ENCODE assay signal across 29 cellular contexts in the genomic region with DNA sequence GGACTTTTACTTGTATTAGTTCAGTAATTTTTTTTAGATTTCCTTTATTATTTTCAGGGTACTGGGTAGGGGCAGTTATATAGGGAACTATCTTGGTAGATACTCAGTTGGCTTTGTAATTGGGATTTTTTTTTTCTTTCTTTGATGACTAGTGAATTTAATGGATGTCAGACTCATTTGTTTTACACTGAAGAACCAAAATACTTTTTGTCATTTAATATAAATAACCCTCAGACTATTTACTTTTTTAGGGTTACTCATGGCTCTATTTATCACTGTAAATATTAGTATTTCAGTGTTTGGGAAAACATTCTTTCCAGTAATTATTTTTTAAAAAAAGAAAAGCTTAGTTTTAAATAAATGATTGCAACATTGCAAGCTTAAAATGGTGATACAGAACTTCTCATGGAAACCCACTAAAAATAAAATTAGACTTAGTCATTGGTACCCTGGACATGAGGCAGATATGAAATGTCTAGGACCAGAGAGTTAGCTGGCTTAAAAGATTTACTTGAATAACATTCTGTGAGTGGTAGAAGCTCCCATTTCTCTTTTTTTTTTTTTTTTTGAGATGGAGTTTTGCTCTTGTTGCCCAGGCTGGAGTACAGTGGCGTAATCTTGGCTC.
DNase-seq lines count a peak whose midpoint lies in the region; ATAC-seq and TF ChIP-seq lines count a peak whose summit lies in the region.
"Had no signal": no experiment of that assay in that cellular context is flagged by ENCODE, and none has a peak within 500 bp of the region (broad histone marks: within the 10 kb centered on the region; RNA-seq: fewer than 3 reads in every experiment).

No MANE protein-coding gene starts in this region.

- H3K9me3 Mint-ChIP-seq in activated naive CD4-positive, alpha-beta T cell treated with anti-CD3 and anti-CD28 coated beads for 36 hours, result peaks cover 2% of the 10 kb centered on the region
- H3K9me3 Mint-ChIP-seq: dendritic cell treated with granulocyte-macrophage colony-stimulating factor and Interleukin-4, amounts not matched to agents 40 ng/mL and 50 ng/mL, for 4 days; natural killer cell treated with Interleukin-12 subunit alpha and Interleukin-12 subunit beta and Interleukin-15 and Interleukin-18, amount 100 ng/mL, for 72 hours had no signal

- H3K27ac ChIP-seq in ascending aorta (peak overlapping the region; percentile 77 to 86), hepatocyte (no peak overlapping the region)
- H3K27ac ChIP-seq: cardiac muscle cell, RWPE1, transverse colon had no signal

- intact Hi-C loops in ascending aorta (cut with DNase I), result no loop called here
- intact Hi-C loops in activated naive CD4-positive, alpha-beta T cell treated with anti-CD3 and anti-CD28 coated beads for 36 hours (cut with micrococcal nuclease), result no loop called here

- no peak overlapping the region for H3K4me3 Mint-ChIP-seq in activated naive CD4-positive, alpha-beta T cell treated with anti-CD3 and anti-CD28 coated beads for 36 hours
- H3K4me3 Mint-ChIP-seq: CD4-positive, alpha-beta memory T cell; dendritic cell treated with granulocyte-macrophage colony-stimulating factor and Interleukin-4, amounts not matched to agents 40 ng/mL and 50 ng/mL, for 4 days; endodermal cell; natural killer cell treated with Interleukin-12 subunit alpha and Interleukin-12 subunit beta and Interleukin-15 and Interleukin-18, amount 100 ng/mL, for 72 hours; T-cell had no signal

- H3K4me1 ChIP-seq in ascending aorta (peaks cover 0 to 5% of the 10 kb centered on the region in 2 donors), hepatocyte (ENCODE audit: insufficient read depth) (no peaks in the 10 kb centered on the region)
- H3K4me1 ChIP-seq: transverse colon had no signal

- H3K4me2 ChIP-seq in hepatocyte, result no peak overlapping the region

- H2AFZ ChIP-seq in hepatocyte, result no peak overlapping the region

- H3K79me2 ChIP-seq in hepatocyte, result no peaks in the 10 kb centered on the region

- WGBS in hepatocyte (ENCODE audit: low lambda C conversion rate, missing lambda C conversion rate), result 77% methylated on average over 1 of the region's 1 CpG

- H4K20me1 ChIP-seq in hepatocyte (ENCODE audit: insufficient read depth, poor library complexity, severe bottlenecking), result no peaks in the 10 kb centered on the region

- no peaks in the 10 kb centered on the region for H3K9me2 ChIP-seq in hepatocyte (replicated peaks; ENCODE audit: insufficient read depth)

- H3K27me3 Mint-ChIP-seq in activated naive CD4-positive, alpha-beta T cell treated with anti-CD3 and anti-CD28 coated beads for 36 hours (ENCODE audit: low read depth), result no peaks in the 10 kb centered on the region
- H3K27me3 Mint-ChIP-seq: CD4-positive, alpha-beta memory T cell; dendritic cell treated with granulocyte-macrophage colony-stimulating factor and Interleukin-4, amounts not matched to agents 40 ng/mL and 50 ng/mL, for 4 days; natural killer cell treated with Interleukin-12 subunit alpha and Interleukin-12 subunit beta and Interleukin-15 and Interleukin-18, amount 100 ng/mL, for 72 hours; T-cell had no signal

- no peaks in the 10 kb centered on the region for H3K4me1 Mint-ChIP-seq in activated naive CD4-positive, alpha-beta T cell treated with anti-CD3 and anti-CD28 coated beads for 36 hours (ENCODE audit: low read depth)
- H3K4me1 Mint-ChIP-seq: CD4-positive, alpha-beta memory T cell; endodermal cell; T-cell had no signal

- H3K4me3 ChIP-seq in ascending aorta (no peak overlapping the region), hepatocyte (no peak overlapping the region)
- H3K4me3 ChIP-seq: cardiac muscle cell, K562, MG63, transverse colon had no signal

- H3K27me3 ChIP-seq in ascending aorta (no peaks in the 10 kb centered on the region), hepatocyte (no peaks in the 10 kb centered on the region)
- H3K27me3 ChIP-seq: cardiac muscle cell, MG63, transverse colon had no signal

- H3K36me3 ChIP-seq in ascending aorta, result peaks cover 25 to 69% of the 10 kb centered on the region in 2 donors
- no peaks in the 10 kb centered on the region for H3K36me3 ChIP-seq in hepatocyte (replicated peaks; ENCODE audit: insufficient read depth, low read depth)

- no peaks in the 10 kb centered on the region for H3K9me3 ChIP-seq in ascending aorta
- no peaks in the 10 kb centered on the region for H3K9me3 ChIP-seq in hepatocyte (ENCODE audit: low read depth)
- H3K9me3 ChIP-seq: MG63, transverse colon had no signal

- peaks cover 8% of the 10 kb centered on the region for H3K36me3 Mint-ChIP-seq in activated naive CD4-positive, alpha-beta T cell treated with anti-CD3 and anti-CD28 coated beads for 36 hours (ENCODE audit: low read depth)

- no peak for ATAC-seq in HG03442 (IDR thresholded peaks at IDR 0.05; ENCODE audit: unreplicated experiment)
- ATAC-seq: esophagus mucosa; K562; natural killer cell treated with Interleukin-12 subunit alpha and Interleukin-12 subunit beta and Interleukin-15 and Interleukin-18, amount 100 ng/mL, for 72 hours; T-cell had no signal

- DNase-seq in GM04503 (ENCODE audit: low read depth), result peak; percentile 3
- no peak for DNase-seq in ascending aorta (ENCODE audit: low spot score in 2 of 2)
- peak; percentile 6 for DNase-seq in hepatocyte (ENCODE audit: low spot score)
- DNase-seq in activated naive CD4-positive, alpha-beta T cell treated with anti-CD3 and anti-CD28 coated beads for 36 hours, result no peak
- DNase-seq in OCI-M1 (lab: John Stamatoyannopoulos, UW), result no peak
- no peak for DNase-seq in NCI-H510A treated with DMSO at 0.1 percent for 48 hours (lab: John Stamatoyannopoulos, UW)
- DNase-seq: activated CD4-positive, alpha-beta T cell treated with anti-CD3 and anti-CD28 coated beads, Interleukin-2, amount 50 U/mL, for 48 hours; activated naive CD4-positive, alpha-beta T cell treated with Interleukin-2 at 50 U/mL for 16 hours; AML-193; amygdala; CD4-positive, alpha-beta memory T cell; endodermal cell; midbrain; NCI-H1417; NCI-H2081 treated with DMSO at 0.1 percent for 48 hours; NCI-H345; NCI-H82; small intestine; stimulated activated CD4-positive, alpha-beta T cell treated with anti-CD3 and anti-CD28 coated beads, Interleukin-1b, Interleukin-23, amount 100 ng/mL, for 48 hours; T-cell; transverse colon had no signal

- no peak for TF ChIP-seq CTCF in ascending aorta (IDR thresholded peaks at IDR 0.05)
- no peak for TF ChIP-seq CTCF in hepatocyte (IDR thresholded peaks at IDR 0.05; ENCODE audit: poor library complexity)

- H3K27ac Mint-ChIP-seq in activated naive CD4-positive, alpha-beta T cell treated with anti-CD3 and anti-CD28 coated beads for 36 hours, result no peak overlapping the region
- H3K27ac Mint-ChIP-seq: CD4-positive, alpha-beta memory T cell; dendritic cell treated with granulocyte-macrophage colony-stimulating factor and Interleukin-4, amounts not matched to agents 40 ng/mL and 50 ng/mL, for 4 days; endodermal cell; natural killer cell treated with Interleukin-12 subunit alpha and Interleukin-12 subunit beta and Interleukin-15 and Interleukin-18, amount 100 ng/mL, for 72 hours; T-cell had no signal

- CTCF ChIA-PET in activated naive CD4-positive, alpha-beta T cell treated with anti-CD3 and anti-CD28 coated beads for 36 hours (lab: Charles Lee), result interaction anchor here (0.6 kb wide), 1 partner anchor 374 kb away, joined by 3 read pairs; no protein-coding TSS in a partner anchor

Comparison
In these comparisons a context has a peak if more than half of its experiments do, and no peak if none do; other contexts are left out.
1. DNase-seq: peak in GM04503 (single experiment) and hepatocyte (single experiment); none in ascending aorta (0 of 2), activated naive CD4-positive, alpha-beta T cell treated with anti-CD3 and anti-CD28 coated beads for 36 hours (single experiment), OCI-M1 (single experiment) and NCI-H510A treated with DMSO at 0.1 percent for 48 hours (single experiment).